12 cellular contexts compared by ENCODE assay signal in genomic region chr21:42352433-42353095, GRCh38. TPM values are rescaled to one million over a fixed set of nuclear protein-coding genes. Genes with fewer than 3 reads are reported as not detected.
DNase-seq lines count a peak whose midpoint lies in the region; ATAC-seq lines count a peak whose summit lies in the region.
"Had no signal": no experiment of that assay in that cellular context is flagged by ENCODE, and none has a peak within 500 bp of the region (broad histone marks: within the 10 kb centered on the region; RNA-seq: fewer than 3 reads in every experiment).

No MANE protein-coding gene starts in this region.

- no peak overlapping the region for H3K4me3 ChIP-seq in CD8-positive, alpha-beta memory T cell (ENCODE audit: low read length)

- H3K27me3 Mint-ChIP-seq in activated naive CD8-positive, alpha-beta T cell treated with anti-CD3 and anti-CD28 coated beads, Interleukin-2, amount 10 ng/mL, durations not matched to agents 7 days and 5 days, result peaks cover 2% of the 10 kb centered on the region
- no peaks in the 10 kb centered on the region for H3K27me3 Mint-ChIP-seq in activated naive CD8-positive, alpha-beta T cell treated with anti-CD3 and anti-CD28 coated beads for 36 hours
- H3K27me3 Mint-ChIP-seq in activated T-helper 17 cell treated with anti-CD3 and anti-CD28 coated beads, Interleukin-2, amount 50 U/mL, for 72 hours, result peaks cover 5% of the 10 kb centered on the region
- peaks cover 5 to 21% of the 10 kb centered on the region in 2 donors for H3K27me3 Mint-ChIP-seq in CD8-positive, alpha-beta memory T cell

- H3K27ac Mint-ChIP-seq in activated naive CD8-positive, alpha-beta T cell treated with anti-CD3 and anti-CD28 coated beads, Interleukin-2, amount 10 ng/mL, durations not matched to agents 7 days and 5 days, result no peak overlapping the region
- no peak overlapping the region for H3K27ac Mint-ChIP-seq in activated naive CD8-positive, alpha-beta T cell treated with anti-CD3 and anti-CD28 coated beads for 36 hours
- H3K27ac Mint-ChIP-seq in activated T-helper 17 cell treated with anti-CD3 and anti-CD28 coated beads, Interleukin-2, amount 50 U/mL, for 72 hours, result peak overlapping the region; percentile 56
- H3K27ac Mint-ChIP-seq in CD8-positive, alpha-beta memory T cell, result no peak overlapping the region
- H3K27ac Mint-ChIP-seq: CD8-positive, alpha-beta T cell had no signal

- ATAC-seq in activated naive CD8-positive, alpha-beta T cell treated with anti-CD3 and anti-CD28 coated beads, Interleukin-2, amount 10 ng/mL, durations not matched to agents 7 days and 5 days (ENCODE audit: low read depth), result no peak
- no peak for ATAC-seq in activated T-helper 17 cell treated with anti-CD3 and anti-CD28 coated beads, Interleukin-2, amount 50 U/mL, for 72 hours (replicated peaks)
- ATAC-seq: CD8-positive, alpha-beta T cell had no signal

- H3K9me3 ChIP-seq in CD8-positive, alpha-beta memory T cell (ENCODE audit: low read length), result no peaks in the 10 kb centered on the region
- H3K9me3 ChIP-seq: BE2C had no signal

- H3K4me1 Mint-ChIP-seq in activated naive CD8-positive, alpha-beta T cell treated with anti-CD3 and anti-CD28 coated beads, Interleukin-2, amount 10 ng/mL, durations not matched to agents 7 days and 5 days, result no peaks in the 10 kb centered on the region
- no peaks in the 10 kb centered on the region for H3K4me1 Mint-ChIP-seq in activated naive CD8-positive, alpha-beta T cell treated with anti-CD3 and anti-CD28 coated beads for 36 hours
- H3K4me1 Mint-ChIP-seq in activated T-helper 17 cell treated with anti-CD3 and anti-CD28 coated beads, Interleukin-2, amount 50 U/mL, for 72 hours, result peaks cover 5% of the 10 kb centered on the region
- H3K4me1 Mint-ChIP-seq in CD8-positive, alpha-beta memory T cell, result no peaks in the 10 kb centered on the region

- H3K36me3 ChIP-seq in CD8-positive, alpha-beta memory T cell (ENCODE audit: insufficient read depth, low read length), result no peaks in the 10 kb centered on the region
- H3K36me3 ChIP-seq: BE2C had no signal

- no peak overlapping the region for H3K27ac ChIP-seq in CD8-positive, alpha-beta memory T cell (ENCODE audit: low read depth, low read length)

- peaks cover 5% of the 10 kb centered on the region for H3K36me3 Mint-ChIP-seq in activated naive CD8-positive, alpha-beta T cell treated with anti-CD3 and anti-CD28 coated beads, Interleukin-2, amount 10 ng/mL, durations not matched to agents 7 days and 5 days
- peaks cover 3% of the 10 kb centered on the region for H3K36me3 Mint-ChIP-seq in activated naive CD8-positive, alpha-beta T cell treated with anti-CD3 and anti-CD28 coated beads for 36 hours
- H3K36me3 Mint-ChIP-seq in activated T-helper 17 cell treated with anti-CD3 and anti-CD28 coated beads, Interleukin-2, amount 50 U/mL, for 72 hours (ENCODE audit: low read depth), result no peaks in the 10 kb centered on the region
- H3K36me3 Mint-ChIP-seq in CD8-positive, alpha-beta memory T cell, result peaks cover 0 to 20% (median 0%) of the 10 kb centered on the region in 3 donors
- H3K36me3 Mint-ChIP-seq: CD8-positive, alpha-beta T cell had no signal

- no peak overlapping the region for H3K4me3 Mint-ChIP-seq in activated naive CD8-positive, alpha-beta T cell treated with anti-CD3 and anti-CD28 coated beads, Interleukin-2, amount 10 ng/mL, durations not matched to agents 7 days and 5 days
- H3K4me3 Mint-ChIP-seq in activated naive CD8-positive, alpha-beta T cell treated with anti-CD3 and anti-CD28 coated beads for 36 hours, result no peak overlapping the region
- H3K4me3 Mint-ChIP-seq in activated T-helper 17 cell treated with anti-CD3 and anti-CD28 coated beads, Interleukin-2, amount 50 U/mL, for 72 hours, result no peak overlapping the region
- H3K4me3 Mint-ChIP-seq in CD8-positive, alpha-beta memory T cell, result no peak overlapping the region
- H3K4me3 Mint-ChIP-seq: CD8-positive, alpha-beta T cell had no signal

- H3K27me3 ChIP-seq in CD8-positive, alpha-beta memory T cell (ENCODE audit: insufficient read depth, low read length, poor library complexity, severe bottlenecking), result no peaks in the 10 kb centered on the region
- H3K27me3 ChIP-seq: BE2C had no signal

- peak; percentile 10 for DNase-seq in activated naive CD8-positive, alpha-beta T cell treated with anti-CD3 and anti-CD28 coated beads, Interleukin-2, amount 10 ng/mL, durations not matched to agents 7 days and 5 days
- DNase-seq in activated naive CD8-positive, alpha-beta T cell treated with anti-CD3 and anti-CD28 coated beads for 36 hours, result no peak
- DNase-seq in posterior vena cava (ENCODE audit: low spot score) (peak; percentile 68), GM03348 (ENCODE audit: low spot score) (no peak), NCI-H1092 treated with DMSO at 0.1 percent for 48 hours (lab: John Stamatoyannopoulos, UW) (no peak)
- DNase-seq in CD8-positive, alpha-beta memory T cell, result no peak
- DNase-seq: BE2C; CD8-positive, alpha-beta T cell; NCI-H1105; NCI-H187 had no signal

- no peaks in the 10 kb centered on the region for H3K4me1 ChIP-seq in CD8-positive, alpha-beta memory T cell (ENCODE audit: insufficient read depth, low read length)
- H3K4me1 ChIP-seq: BE2C had no signal

- POLR2A ChIA-PET in activated naive CD8-positive, alpha-beta T cell treated with anti-CD3 and anti-CD28 coated beads, Interleukin-2, amount 10 ng/mL, durations not matched to agents 7 days and 5 days (lab: Charles Lee), result no interaction called here
- POLR2A ChIA-PET in CD8-positive, alpha-beta memory T cell (lab: Charles Lee), result no interaction called here

- CTCF ChIA-PET in CD8-positive, alpha-beta memory T cell (lab: Charles Lee), result no interaction called here

- intact Hi-C loops in posterior vena cava (cut with DNase I), result no loop called here

- peaks cover 19% of the 10 kb centered on the region for H3K9me3 Mint-ChIP-seq in activated naive CD8-positive, alpha-beta T cell treated with anti-CD3 and anti-CD28 coated beads, Interleukin-2, amount 10 ng/mL, durations not matched to agents 7 days and 5 days
- peaks cover 13% of the 10 kb centered on the region for H3K9me3 Mint-ChIP-seq in activated naive CD8-positive, alpha-beta T cell treated with anti-CD3 and anti-CD28 coated beads for 36 hours
- H3K9me3 Mint-ChIP-seq in activated T-helper 17 cell treated with anti-CD3 and anti-CD28 coated beads, Interleukin-2, amount 50 U/mL, for 72 hours, result peaks cover 12% of the 10 kb centered on the region
- H3K9me3 Mint-ChIP-seq in CD8-positive, alpha-beta memory T cell, result peaks cover 16 to 24% (median 22%) of the 10 kb centered on the region in 5 donors

RNA-seq across cellular contexts. Expression of gene TFF2, which starts 1.8 kb away (rescaled TPM):
- not detected for total RNA-seq in activated naive CD8-positive, alpha-beta T cell treated with anti-CD3 and anti-CD28 coated beads, Interleukin-2, amount 10 ng/mL, durations not matched to agents 7 days and 5 days
- total RNA-seq in activated naive CD8-positive, alpha-beta T cell treated with anti-CD3 and anti-CD28 coated beads for 36 hours, result not detected
- total RNA-seq in activated T-helper 17 cell treated with anti-CD3 and anti-CD28 coated beads, Interleukin-2, amount 50 U/mL, for 72 hours, result not detected
- not detected for total RNA-seq in posterior vena cava
- not detected for total RNA-seq in CD8-positive, alpha-beta memory T cell
- polyA plus RNA-seq in CD8-positive, alpha-beta memory T cell, result not detected
- total RNA-seq: CD8-positive, alpha-beta T cell; H1 had no signal
- polyA plus RNA-seq: H1 had no signal

RNA-seq across cellular contexts. Expression of gene TFF1, which starts 13.8 kb away (rescaled TPM):
- total RNA-seq in activated naive CD8-positive, alpha-beta T cell treated with anti-CD3 and anti-CD28 coated beads, Interleukin-2, amount 10 ng/mL, durations not matched to agents 7 days and 5 days, result not detected
- total RNA-seq in activated naive CD8-positive, alpha-beta T cell treated with anti-CD3 and anti-CD28 coated beads for 36 hours, result not detected
- not detected for total RNA-seq in activated T-helper 17 cell treated with anti-CD3 and anti-CD28 coated beads, Interleukin-2, amount 50 U/mL, for 72 hours
- total RNA-seq in posterior vena cava, result not detected
- total RNA-seq in CD8-positive, alpha-beta memory T cell, result not detected
- polyA plus RNA-seq in CD8-positive, alpha-beta memory T cell, result not detected
- total RNA-seq: CD8-positive, alpha-beta T cell; H1 had no signal
- polyA plus RNA-seq: H1 had no signal

RNA-seq across cellular contexts. Expression of gene TFF3, which starts 37.4 kb away (rescaled TPM):
- not detected for total RNA-seq in activated naive CD8-positive, alpha-beta T cell treated with anti-CD3 and anti-CD28 coated beads, Interleukin-2, amount 10 ng/mL, durations not matched to agents 7 days and 5 days
- total RNA-seq in activated naive CD8-positive, alpha-beta T cell treated with anti-CD3 and anti-CD28 coated beads for 36 hours, result not detected
- not detected for total RNA-seq in activated T-helper 17 cell treated with anti-CD3 and anti-CD28 coated beads, Interleukin-2, amount 50 U/mL, for 72 hours
- total RNA-seq in posterior vena cava, result 10 to 100 TPM; 21.1 to 24.4 TPM
- not detected for total RNA-seq in CD8-positive, alpha-beta memory T cell
- not detected for polyA plus RNA-seq in CD8-positive, alpha-beta memory T cell
- total RNA-seq: CD8-positive, alpha-beta T cell had no signal

RNA-seq across cellular contexts. Expression of gene TMPRSS3, which starts 43.3 kb away (rescaled TPM):
- 10 to 100 TPM in 1 of 2 experiments, 1 to 10 TPM in 1; 7.8 to 10.7 TPM for total RNA-seq in activated naive CD8-positive, alpha-beta T cell treated with anti-CD3 and anti-CD28 coated beads, Interleukin-2, amount 10 ng/mL, durations not matched to agents 7 days and 5 days
- 10 to 100 TPM; 49.1 to 50.7 TPM for total RNA-seq in activated naive CD8-positive, alpha-beta T cell treated with anti-CD3 and anti-CD28 coated beads for 36 hours
- total RNA-seq in activated T-helper 17 cell treated with anti-CD3 and anti-CD28 coated beads, Interleukin-2, amount 50 U/mL, for 72 hours, result 100 to 1,000 TPM in 1 of 2 donors, 10 to 100 TPM in 1; 24.0 to 163 TPM
- total RNA-seq in posterior vena cava, result not detected
- 10 to 100 TPM; 19.6 to 20.4 TPM for total RNA-seq in CD8-positive, alpha-beta memory T cell
- 2.0 TPM for polyA plus RNA-seq in CD8-positive, alpha-beta memory T cell
- total RNA-seq: H1 had no signal

RNA-seq across cellular contexts. Expression of gene UBASH3A, which starts 51.1 kb away (rescaled TPM):
- 10 to 100 TPM; 77.8 to 80.2 TPM for total RNA-seq in activated naive CD8-positive, alpha-beta T cell treated with anti-CD3 and anti-CD28 coated beads, Interleukin-2, amount 10 ng/mL, durations not matched to agents 7 days and 5 days
- total RNA-seq in activated naive CD8-positive, alpha-beta T cell treated with anti-CD3 and anti-CD28 coated beads for 36 hours, result 10 to 100 TPM; 38.9 to 41.1 TPM
- 10 to 100 TPM; 28.3 to 42.1 TPM for total RNA-seq in activated T-helper 17 cell treated with anti-CD3 and anti-CD28 coated beads, Interleukin-2, amount 50 U/mL, for 72 hours
- total RNA-seq in posterior vena cava, result under 1 TPM; 0.32 to 0.38 TPM
- 10 to 100 TPM; 36.4 to 38.7 TPM for total RNA-seq in CD8-positive, alpha-beta memory T cell
- polyA plus RNA-seq in CD8-positive, alpha-beta memory T cell, result 55.1 TPM
- total RNA-seq: H1 had no signal
- polyA plus RNA-seq: H1 had no signal

Comparison
In these comparisons a context has a peak if more than half of its experiments do, and no peak if none do; other contexts are left out.
1. DNase-seq: peak in activated naive CD8-positive, alpha-beta T cell treated with anti-CD3 and anti-CD28 coated beads, Interleukin-2, amount 10 ng/mL, durations not matched to agents 7 days and 5 days (single experiment) and posterior vena cava (single experiment); none in activated naive CD8-positive, alpha-beta T cell treated with anti-CD3 and anti-CD28 coated beads for 36 hours (single experiment), GM03348 (single experiment), CD8-positive, alpha-beta memory T cell (0 of 5) and NCI-H1092 treated with DMSO at 0.1 percent for 48 hours (single experiment).
2. RNA of gene TFF3, which starts 37.4 kb away (total RNA-seq): 21.1 to 24.4 TPM in posterior vena cava; not detected in activated naive CD8-positive, alpha-beta T cell treated with anti-CD3 and anti-CD28 coated beads, Interleukin-2, amount 10 ng/mL, durations not matched to agents 7 days and 5 days, not detected in activated naive CD8-positive, alpha-beta T cell treated with anti-CD3 and anti-CD28 coated beads for 36 hours, not detected in activated T-helper 17 cell treated with anti-CD3 and anti-CD28 coated beads, Interleukin-2, amount 50 U/mL, for 72 hours and not detected in CD8-positive, alpha-beta memory T cell; every median in the first group is over 10 times any median in the second.